In genomic region chr1:156502396-156502748, GRCh38 we compare ENCODE assay signal across 8 cellular contexts. TPM values are rescaled to one million over a fixed set of nuclear protein-coding genes. Genes with fewer than 3 reads are reported as not detected.
DNase-seq lines count a peak whose midpoint lies in the region; ATAC-seq and TF ChIP-seq lines count a peak whose summit lies in the region.

No MANE protein-coding gene starts in this region.

- DNase-seq in heart left ventricle, result no peak
- no peak for DNase-seq in left cardiac atrium
- DNase-seq in body of pancreas, result no peak
- DNase-seq in uterus, result no peak
- DNase-seq in NCI-H1417 treated with DMSO at 0.1 percent for 48 hours (lab: John Stamatoyannopoulos, UW), result no peak
- DNase-seq in T-helper 9 cell, result no peak
- DNase-seq in DMS153 (lab: John Stamatoyannopoulos, UW), result no peak

- H3K4me1 ChIP-seq in heart left ventricle, result peaks cover 30 to 68% (median 59%) of the 10 kb centered on the region in 12 donors
- H3K4me1 ChIP-seq in body of pancreas, result peaks cover 65% of the 10 kb centered on the region
- peaks cover 64% of the 10 kb centered on the region for H3K4me1 ChIP-seq in mucosa of stomach (ENCODE audit: control insufficient read depth, insufficient read depth, low read length)
- H3K4me1 ChIP-seq in uterus, result peaks cover 17 to 18% of the 10 kb centered on the region in 2 donors

- 0 to 7% (median 2%) methylated on average over 1 of the region's 1 CpG for WGBS in heart left ventricle, 4 donors
- 44 to 75% methylated on average over 1 of the region's 1 CpG for WGBS in body of pancreas, 2 donors

- TF ChIP-seq POLR2A in heart left ventricle (IDR thresholded peaks at IDR 0.05) (no peak), body of pancreas (IDR thresholded peaks at IDR 0.05) (no peak), uterus (IDR thresholded peaks at IDR 0.05) (no peak)

- TF ChIP-seq CTCF in heart left ventricle (IDR thresholded peaks at IDR 0.05), result no peak
- TF ChIP-seq CTCF in body of pancreas (IDR thresholded peaks at IDR 0.05), result no peak
- no peak for TF ChIP-seq CTCF in uterus (IDR thresholded peaks at IDR 0.05)

- H3K9me3 ChIP-seq in heart left ventricle (no peaks in the 10 kb centered on the region), body of pancreas (no peaks in the 10 kb centered on the region), mucosa of stomach (ENCODE audit: control insufficient read depth, low read length) (no peaks in the 10 kb centered on the region), uterus (no peaks in the 10 kb centered on the region)

- peak overlapping the region; percentile 67 for H3K9ac ChIP-seq in mucosa of stomach (ENCODE audit: low read length)

- H3K27me3 ChIP-seq in heart left ventricle (no peaks in the 10 kb centered on the region), body of pancreas (no peaks in the 10 kb centered on the region), mucosa of stomach (ENCODE audit: control insufficient read depth, insufficient read depth, low read length) (no peaks in the 10 kb centered on the region), uterus (no peaks in the 10 kb centered on the region)

- ATAC-seq in heart left ventricle (no peak), left cardiac atrium (no peak), body of pancreas (no peak)

- intact Hi-C loops in heart left ventricle (cut with DNase I), result loop anchor here in 7 of 10 donors (5.0 to 10.0 kb wide), 10 partner anchors 45 to 378 kb away; partner anchors contain the start of genes GPATCH4 (in 2 of the 7), HDGF (in 1 of the 7), NAXE (in 1 of the 7) and NES (in 1 of the 7)
- intact Hi-C loops in left cardiac atrium (cut with DNase I), result no loop called here
- intact Hi-C loops in body of pancreas (cut with DNase I), result no loop called here
- intact Hi-C loops in uterus (cut with DNase I; ENCODE audit: low total_unique reads), result no loop called here

- H3K4me3 ChIP-seq in heart left ventricle (peak overlapping the region in 8 of 12 donors; percentile 25 to 100 (median 68)), body of pancreas (no peak overlapping the region), mucosa of stomach (ENCODE audit: low read length) (no peak overlapping the region), uterus (no peak overlapping the region)

- H3K27ac ChIP-seq in heart left ventricle, result peak overlapping the region; percentile 96 to 100 (median 100)
- peak overlapping the region; percentile 99 to 100 (median 100) for H3K27ac ChIP-seq in body of pancreas
- peak overlapping the region; percentile 100 for H3K27ac ChIP-seq in uterus

- H3K36me3 ChIP-seq in heart left ventricle, result no peaks in the 10 kb centered on the region
- H3K36me3 ChIP-seq in body of pancreas (replicated peaks in 1 of 2; ENCODE audit: insufficient read depth in 1 of 2, low read depth in 2 of 2), result no peaks in the 10 kb centered on the region
- no peaks in the 10 kb centered on the region for H3K36me3 ChIP-seq in mucosa of stomach (ENCODE audit: control insufficient read depth, insufficient read depth, low read length)
- H3K36me3 ChIP-seq in uterus, result no peaks in the 10 kb centered on the region

RNA-seq across cellular contexts. Expression of gene MEF2D, which starts 1.8 kb away (rescaled TPM):
- total RNA-seq in heart left ventricle (100 to 1,000 TPM in 3 of 9 donors, 10 to 100 TPM in 6; 75.0 to 203 (median 93.2) TPM), left cardiac atrium (10 to 100 TPM; 69.0 to 81.7 TPM), body of pancreas (10 to 100 TPM; 15.6 to 18.1 TPM), uterus (100 to 1,000 TPM in 1 of 4 donors, 10 to 100 TPM in 2, 1 to 10 TPM in 1; 8.4 to 101 (median 35.1) TPM)
- 10 to 100 TPM; 40.5 to 68.8 TPM for polyA plus RNA-seq in heart left ventricle

Comparison
In these comparisons a context has a peak if more than half of its experiments do, and no peak if none do; other contexts are left out.
1. intact Hi-C loops: an anchor here in heart left ventricle (5.0 to 10.0 kb wide); none called in left cardiac atrium, body of pancreas and uterus.
2. H3K4me3 ChIP-seq: peak in heart left ventricle (8 of 12); none in body of pancreas (0 of 2), mucosa of stomach (single experiment) and uterus (0 of 2).
3. Peak in every context shown above with its lines, with median percentiles within 50 percentile points of each other: H3K27ac ChIP-seq.